8 cellular contexts compared by ENCODE assay signal in genomic region chr1:66182551-66183178, GRCh38.
DNase-seq lines count a peak whose midpoint lies in the region; ATAC-seq, FAIRE-seq and TF ChIP-seq lines count a peak whose summit lies in the region.

No MANE protein-coding gene starts in this region.

- no peaks in the 10 kb centered on the region for H3K27me3 ChIP-seq in CD8-positive, alpha-beta memory T cell (ENCODE audit: insufficient read depth, low read length, poor library complexity, severe bottlenecking)
- no peaks in the 10 kb centered on the region for H3K27me3 ChIP-seq in astrocyte (ENCODE audit: insufficient read depth, low read length)
- no peaks in the 10 kb centered on the region for H3K27me3 ChIP-seq in parathyroid adenoma (ENCODE audit: control insufficient read depth, insufficient read depth, low read length)
- H3K27me3 ChIP-seq in WERI-Rb-1 (ENCODE audit: insufficient read depth, low read depth, severe bottlenecking) = no peaks in the 10 kb centered on the region

- no peaks in the 10 kb centered on the region for H3K36me3 Mint-ChIP-seq in CD8-positive, alpha-beta memory T cell
- no peaks in the 10 kb centered on the region for H3K36me3 Mint-ChIP-seq in astrocyte (ENCODE audit: low read depth, unreplicated experiment)

- H3K9me3 Mint-ChIP-seq in CD8-positive, alpha-beta memory T cell = no peaks in the 10 kb centered on the region
- H3K9me3 Mint-ChIP-seq in astrocyte (ENCODE audit: unreplicated experiment) = peaks cover 4% of the 10 kb centered on the region

- CTCF ChIA-PET in CD8-positive, alpha-beta memory T cell (lab: Charles Lee) = no interaction called here

- H3K9ac ChIP-seq in astrocyte (ENCODE audit: low read length) (no peak overlapping the region), parathyroid adenoma (no peak overlapping the region)

- peaks cover 5 to 22% (median 15%) of the 10 kb centered on the region in 3 donors for H3K4me1 Mint-ChIP-seq in CD8-positive, alpha-beta memory T cell
- peaks cover 13% of the 10 kb centered on the region for H3K4me1 Mint-ChIP-seq in astrocyte (ENCODE audit: low read depth, unreplicated experiment)

- no peak overlapping the region for H3K4me2 ChIP-seq in astrocyte (ENCODE audit: low read length)
- H3K4me2 ChIP-seq in parathyroid adenoma (ENCODE audit: low read length) = no peak overlapping the region

- no peak for ATAC-seq in GM18505 (IDR thresholded peaks at IDR 0.05; ENCODE audit: unreplicated experiment)

- POLR2A ChIA-PET in CD8-positive, alpha-beta memory T cell (lab: Charles Lee) = no interaction called here

- no peak overlapping the region for H3K27ac ChIP-seq in CD8-positive, alpha-beta memory T cell (ENCODE audit: low read depth, low read length)
- H3K27ac ChIP-seq in astrocyte (ENCODE audit: low read depth, low read length) (peak overlapping the region; percentile 49), parathyroid adenoma (peak overlapping the region; percentile 21), WERI-Rb-1 (no peak overlapping the region)

- no peak overlapping the region for H2AFZ ChIP-seq in astrocyte (ENCODE audit: low read depth, low read length)
- H2AFZ ChIP-seq in parathyroid adenoma = peak overlapping the region; percentile 22

- TF ChIP-seq POLR2A in GM18505 (IDR thresholded peaks at IDR 0.05; ENCODE audit: borderline replicate concordance, extremely low read depth, insufficient read depth, insufficient read length) = no peak

- no peak overlapping the region for H3K4me3 Mint-ChIP-seq in CD8-positive, alpha-beta memory T cell
- H3K4me3 Mint-ChIP-seq in astrocyte (ENCODE audit: unreplicated experiment) = no peak overlapping the region

- H3K9me3 ChIP-seq in CD8-positive, alpha-beta memory T cell (ENCODE audit: low read length) = no peaks in the 10 kb centered on the region
- no peaks in the 10 kb centered on the region for H3K9me3 ChIP-seq in astrocyte (ENCODE audit: insufficient read depth, low read depth, low read length)
- H3K9me3 ChIP-seq in parathyroid adenoma (ENCODE audit: control insufficient read depth, low read length) = no peaks in the 10 kb centered on the region
- no peaks in the 10 kb centered on the region for H3K9me3 ChIP-seq in WERI-Rb-1 (ENCODE audit: severe bottlenecking)

- TF ChIP-seq CTCF in astrocyte (IDR thresholded peaks at IDR 0.05; ENCODE audit: insufficient read depth, low read depth, low read length) (no peak), parathyroid adenoma (IDR thresholded peaks at IDR 0.05) (no peak), WERI-Rb-1 (IDR thresholded peaks at IDR 0.05; ENCODE audit: low read depth, low read length) (no peak)

- H4K20me1 ChIP-seq in astrocyte (ENCODE audit: insufficient read depth, low read length) = no peaks in the 10 kb centered on the region

- peaks cover 5 to 8% of the 10 kb centered on the region in 2 donors for H3K27me3 Mint-ChIP-seq in CD8-positive, alpha-beta memory T cell
- H3K27me3 Mint-ChIP-seq in astrocyte (ENCODE audit: low read depth, unreplicated experiment) = no peaks in the 10 kb centered on the region

- no peaks in the 10 kb centered on the region for H3K36me3 ChIP-seq in CD8-positive, alpha-beta memory T cell (ENCODE audit: insufficient read depth, low read length)
- H3K36me3 ChIP-seq in astrocyte (ENCODE audit: insufficient read depth, low read length) (no peaks in the 10 kb centered on the region), parathyroid adenoma (ENCODE audit: control insufficient read depth, insufficient read depth, low read length) (no peaks in the 10 kb centered on the region), WERI-Rb-1 (no peaks in the 10 kb centered on the region)

- no peak for FAIRE-seq in astrocyte (lab: Jason Lieb, UNC)

- H3K4me3 ChIP-seq in CD8-positive, alpha-beta memory T cell (ENCODE audit: low read length) = no peak overlapping the region
- H3K4me3 ChIP-seq in astrocyte (ENCODE audit: insufficient read depth, low read depth, low read length) (no peak overlapping the region), parathyroid adenoma (ENCODE audit: low read depth, low read length) (no peak overlapping the region), WERI-Rb-1 (ENCODE audit: low read depth, low read length) (no peak overlapping the region)

- H3K79me2 ChIP-seq in astrocyte (ENCODE audit: insufficient read depth, low read length) (no peaks in the 10 kb centered on the region), parathyroid adenoma (no peaks in the 10 kb centered on the region)

- peaks cover 9% of the 10 kb centered on the region for H3K4me1 ChIP-seq in CD8-positive, alpha-beta memory T cell (ENCODE audit: insufficient read depth, low read length)
- H3K4me1 ChIP-seq in astrocyte (ENCODE audit: insufficient read depth, low read length) (no peaks in the 10 kb centered on the region), parathyroid adenoma (peaks cover 3% of the 10 kb centered on the region)

- peak in 3 of 5 donors; percentile 8 to 48 (median 48) for DNase-seq in CD8-positive, alpha-beta memory T cell
- DNase-seq in NCI-H446 treated with DMSO at 0.1 percent for 48 hours (lab: John Stamatoyannopoulos, UW) = peak; percentile 26
- peak; percentile 95 for DNase-seq in astrocyte (ENCODE audit: low read depth)
- no peak for DNase-seq in WERI-Rb-1
- no peak for DNase-seq in NCI-H82 treated with DMSO at 0.1 percent for 48 hours (lab: John Stamatoyannopoulos, UW; ENCODE audit: unreplicated experiment)
- no peak for DNase-seq in NCI-H524 (lab: John Stamatoyannopoulos, UW)

- peak overlapping the region in 2 of 8 donors; percentile 14 to 54 for H3K27ac Mint-ChIP-seq in CD8-positive, alpha-beta memory T cell
- H3K27ac Mint-ChIP-seq in astrocyte (ENCODE audit: unreplicated experiment) = no peak overlapping the region

Comparison
In these comparisons a context has a peak if more than half of its experiments do, and no peak if none do; other contexts are left out.
1. DNase-seq: peak in CD8-positive, alpha-beta memory T cell (3 of 5), NCI-H446 treated with DMSO at 0.1 percent for 48 hours (single experiment) and astrocyte (single experiment); none in WERI-Rb-1 (single experiment), NCI-H82 treated with DMSO at 0.1 percent for 48 hours (single experiment) and NCI-H524 (0 of 2).
2. H3K27ac ChIP-seq: peak in astrocyte (single experiment) and parathyroid adenoma (single experiment); none in CD8-positive, alpha-beta memory T cell (single experiment) and WERI-Rb-1 (single experiment).